In the genomic region with DNA sequence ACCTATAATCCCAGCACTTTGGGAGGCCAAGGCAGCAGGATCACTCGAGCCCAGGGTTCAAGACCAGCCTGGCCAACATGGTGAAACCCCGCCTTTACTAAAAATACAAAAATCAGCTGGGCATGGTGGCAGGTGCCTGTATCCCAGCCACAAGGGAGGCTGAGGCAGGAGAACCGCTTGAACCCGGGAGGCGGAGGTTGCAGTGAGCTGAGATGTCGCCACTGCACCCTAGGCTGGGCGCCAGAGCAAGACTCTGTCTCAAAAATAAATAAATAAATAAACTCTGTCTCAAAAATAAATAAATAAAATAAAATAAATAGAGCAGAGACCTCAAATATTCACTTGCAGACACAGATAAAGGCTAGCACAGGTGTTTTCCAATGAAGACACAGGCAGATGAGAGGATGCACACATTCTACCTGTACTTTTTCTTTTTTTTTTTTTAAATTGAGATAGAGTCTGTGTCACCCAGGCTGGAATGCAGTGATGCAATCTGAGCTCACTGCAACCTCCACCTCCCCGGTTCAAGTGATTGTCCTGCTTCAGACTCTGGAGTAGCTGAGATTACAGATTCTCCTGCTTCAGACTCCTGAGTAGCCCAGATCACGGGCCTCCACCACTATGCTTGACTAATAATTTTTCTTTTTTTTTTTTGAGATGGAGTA, we compare ENCODE assay signal across 1 cellular context.
A peak's percentile ranks its signal among the peaks of the same experiment; 100 is the strongest.
TF ChIP-seq lines count a peak whose summit lies in the region.

No MANE protein-coding gene starts in this region.

TF ChIP-seq in K562, 482 proteins besides CTCF, POLR2A, EP300 and RAD21:
- TF ChIP-seq CEBPG (CRISPR knock-in tag; IDR thresholded peaks at IDR 0.05) (peak; percentile 73), CEBPG (tag; conservative IDR thresholded peaks at IDR 0.05 in 1 of 2, IDR thresholded peaks at IDR 0.05 in 1 of 2) (peak; percentile 11 to 82; a peak in 2 of 4 replicates), ZNF384 (IDR thresholded peaks at IDR 0.05; ENCODE audit: low read depth, low read length) (peak; percentile 47; the same call in 1 of the 2 replicates), CEBPB (tag; IDR thresholded peaks at IDR 0.05) (peak; percentile 52; the same call in 1 of the 2 replicates), TEAD4 (IDR thresholded peaks at IDR 0.05; ENCODE audit: low read length) (peak; percentile 51; the same call in 1 of the 2 replicates), TEAD4 (CRISPR knock-in tag; IDR thresholded peaks at IDR 0.05; ENCODE audit: borderline replicate concordance) (no peak), BDP1 (IDR thresholded peaks at IDR 0.05; ENCODE audit: insufficient read depth, insufficient read length) (no peak), RCOR1 (IDR thresholded peaks at IDR 0.05; ENCODE audit: borderline replicate concordance in 1 of 2, low read depth in 2 of 2, low read length in 2 of 2) (peak in 1 of 2 experiments; percentile 58; a peak in 1 of 4 replicates), KDM1A (IDR thresholded peaks at IDR 0.05) (peak; percentile 74 to 77), LARP7 (IDR thresholded peaks at IDR 0.05) (no peak), ZNF175 (CRISPR knock-in tag; IDR thresholded peaks at IDR 0.05; ENCODE audit: low read depth) (no peak)
- TF ChIP-seq, protein P1, sequence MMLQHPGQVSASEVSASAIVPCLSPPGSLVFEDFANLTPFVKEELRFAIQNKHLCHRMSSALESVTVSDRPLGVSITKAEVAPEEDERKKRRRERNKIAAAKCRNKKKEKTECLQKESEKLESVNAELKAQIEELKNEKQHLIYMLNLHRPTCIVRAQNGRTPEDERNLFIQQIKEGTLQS (IDR thresholded peaks at IDR 0.05) = peak; percentile 84
- TF ChIP-seq, protein P1 (CRISPR knock-in tag; conservative IDR thresholded peaks at IDR 0.05) = no peak
